ENCODE assay signal across 14 cellular contexts in the genomic region with DNA sequence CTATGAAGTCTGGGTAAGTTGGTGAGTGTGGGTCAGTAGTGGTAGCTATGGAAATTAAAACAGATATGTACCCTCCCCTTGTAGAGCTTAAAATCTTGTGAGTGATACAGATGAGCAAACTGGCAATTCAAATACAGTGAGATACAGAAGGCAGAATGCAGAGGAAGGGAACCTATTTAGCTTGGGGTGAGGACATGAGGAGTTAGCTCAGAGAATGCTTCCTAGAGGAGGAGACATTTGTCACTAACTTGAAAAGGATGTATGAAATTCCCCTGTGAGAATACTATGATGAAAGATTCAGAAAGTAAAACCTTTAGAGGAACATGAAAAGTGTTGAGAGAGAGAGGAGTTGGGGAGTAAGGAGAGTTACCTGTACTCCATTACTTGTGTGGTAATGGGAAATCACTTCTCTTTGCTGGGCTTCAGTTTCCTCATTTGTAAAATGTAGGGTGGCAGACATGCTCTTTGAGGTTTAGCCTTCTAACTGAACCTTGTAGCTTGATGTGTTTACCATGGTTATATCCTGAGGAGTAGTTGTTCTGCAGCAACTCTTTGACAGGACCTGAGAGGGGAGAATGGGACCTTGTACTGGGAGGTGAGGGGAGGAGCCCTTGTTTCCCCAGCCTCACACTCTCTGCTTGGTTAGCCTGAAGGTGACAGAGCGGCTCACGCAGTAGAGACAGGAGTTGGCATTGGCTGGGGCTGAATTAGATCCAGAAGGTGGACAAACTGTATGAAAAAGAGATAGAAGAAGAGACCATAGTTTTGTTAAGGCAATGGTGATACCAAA. TPM values are rescaled to one million over a fixed set of nuclear protein-coding genes. Genes with fewer than 3 reads are reported as not detected.
A peak's percentile ranks its signal among the peaks of the same experiment; 100 is the strongest.
DNase-seq lines count a peak whose midpoint lies in the region; ATAC-seq, FAIRE-seq and TF ChIP-seq lines count a peak whose summit lies in the region.
"Had no signal": no experiment of that assay in that cellular context is flagged by ENCODE, and none has a peak within 500 bp of the region (broad histone marks: within the 10 kb centered on the region; RNA-seq: fewer than 3 reads in every experiment).

No MANE protein-coding gene starts in this region.

- peak; percentile 93 for FAIRE-seq in GM12892 (lab: Jason Lieb, UNC)

- no peak overlapping the region for H3K27ac Mint-ChIP-seq in HFFc6

- H3K9me3 Mint-ChIP-seq in HFFc6 = no peaks in the 10 kb centered on the region
- H3K9me3 Mint-ChIP-seq: activated T-cell treated with anti-CD3 and anti-CD28 coated beads, Interleukin-2, amount 50 U/mL, for 4 hours had no signal

- peak; percentile 37; the same call in 1 of the 2 replicates for TF ChIP-seq POLR2A in GM12892 (IDR thresholded peaks at IDR 0.05; ENCODE audit: low read depth, low read length)

- no peak for TF ChIP-seq CTCF in HFFc6 (IDR thresholded peaks at IDR 0.05)

- ATAC-seq in GM21390 (IDR thresholded peaks at IDR 0.05; ENCODE audit: unreplicated experiment) (peak; percentile 51), HG03175 (IDR thresholded peaks at IDR 0.05; ENCODE audit: unreplicated experiment) (peak; percentile 48)
- ATAC-seq: activated T-cell treated with anti-CD3 and anti-CD28 coated beads, Interleukin-2, amount 50 U/mL, for 4 hours had no signal

- H3K4me3 Mint-ChIP-seq in HFFc6 = no peak overlapping the region
- H3K4me3 Mint-ChIP-seq: activated T-cell treated with anti-CD3 and anti-CD28 coated beads, Interleukin-2, amount 50 U/mL, for 4 hours had no signal

- peaks cover 10% of the 10 kb centered on the region for H3K4me1 Mint-ChIP-seq in HFFc6 (ENCODE audit: low read depth)

- peaks cover 8% of the 10 kb centered on the region for H3K36me3 Mint-ChIP-seq in HFFc6 (ENCODE audit: low read depth)

- H3K27me3 Mint-ChIP-seq in HFFc6 (ENCODE audit: insufficient read depth) = no peaks in the 10 kb centered on the region

- DNase-seq in GM12892 (ENCODE audit: insufficient read length) (no peak), islet precursor cell (peak; percentile 36), HFFc6 (no peak), HT-29 (ENCODE audit: low spot score) (no peak), pons (ENCODE audit: low spot score) (no peak)
- DNase-seq in activated CD4-positive, alpha-beta T cell treated with anti-CD3 and anti-CD28 coated beads for 48 hours = no peak
- DNase-seq: activated CD4-positive, CD25-positive, alpha-beta regulatory T cell; activated T-cell treated with anti-CD3 and anti-CD28 coated beads, Interleukin-2, amount 50 U/mL, for 4 hours; DMS79 treated with DMSO at 0.1 percent for 48 hours; head of caudate nucleus; kidney glomerular epithelial cell; OCI-M1 had no signal

RNA-seq across cellular contexts. Expression of gene SWAP70, which starts 17.9 kb away (rescaled TPM):
- 82.1 TPM for polyA plus RNA-seq in GM12892 (2012; ENCODE audit: missing spikeins)
- total RNA-seq in HFFc6 (2021; fragmentation: NEBNext Ultra II Directional; extraction: Animal tissue kit (Norgen Biotek cat#: 25700)) = 10 to 100 TPM; 32.0 to 44.6 (median 37.0) TPM
- total RNA-seq in HT-29 (2014; rRNA removed; shearing (Covaris generic)) = 4.4 and 5.1 TPM in 2 replicates
